ENCODE assay signal across 2 cellular contexts in the genomic region with DNA sequence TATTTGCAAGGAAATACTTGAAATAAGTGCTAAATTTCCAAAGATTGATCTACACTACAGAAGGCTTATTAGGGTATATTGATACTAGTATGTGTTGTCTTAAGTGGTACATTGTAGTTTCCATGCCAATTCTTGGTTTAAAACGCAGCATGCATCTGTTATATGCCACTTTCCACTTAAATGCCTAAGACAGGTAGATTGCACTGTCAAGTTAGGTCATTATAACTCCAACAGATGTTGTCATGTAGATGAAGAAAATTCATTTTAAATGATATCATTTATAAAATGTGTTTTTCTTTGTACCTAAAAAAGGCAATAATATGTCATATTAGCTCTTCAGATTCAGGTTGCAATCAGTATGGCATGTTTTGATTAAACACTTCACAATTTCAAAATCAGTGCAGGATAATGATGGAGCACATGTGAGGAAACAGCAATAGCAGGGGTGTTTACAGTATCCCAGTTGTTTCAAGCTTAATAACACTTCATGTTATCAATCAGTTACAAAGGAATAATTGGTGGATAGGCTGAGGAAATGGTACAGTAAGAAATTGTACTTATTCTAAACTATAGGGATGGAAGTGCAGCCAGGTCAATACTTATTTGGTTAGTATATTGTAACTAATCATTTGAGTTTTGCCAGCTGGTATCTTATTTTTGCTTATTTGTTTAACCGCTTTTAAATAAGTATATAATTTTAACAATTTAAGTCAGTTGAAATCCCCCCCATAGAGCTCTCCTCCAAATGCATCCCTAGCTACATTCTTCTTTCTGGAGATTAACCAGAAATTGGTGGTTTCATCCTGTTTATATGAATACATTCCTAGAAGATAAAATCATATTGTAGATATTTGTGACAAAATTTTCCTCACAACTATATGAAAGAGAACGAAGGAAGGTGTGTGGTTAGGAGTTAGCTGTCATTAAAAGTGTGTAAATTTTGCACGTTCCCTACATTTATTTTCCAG.
TF ChIP-seq lines count a peak whose summit lies in the region.

No MANE protein-coding gene starts in this region.

TF ChIP-seq in IMR-90, 13 proteins besides CTCF, POLR2A, EP300 and RAD21:
- TF ChIP-seq RFX5 (IDR thresholded peaks at IDR 0.05; ENCODE audit: low read depth, low read length) (no peak), CEBPB (IDR thresholded peaks at IDR 0.05; ENCODE audit: low read depth, low read length) (no peak), FOS (IDR thresholded peaks at IDR 0.05; ENCODE audit: low read depth, low read length) (no peak), MAZ (IDR thresholded peaks at IDR 0.05; ENCODE audit: borderline replicate concordance, low read depth, low read length) (no peak), SMC3 (IDR thresholded peaks at IDR 0.05; ENCODE audit: low read depth, low read length) (no peak), RCOR1 (IDR thresholded peaks at IDR 0.05; ENCODE audit: insufficient replicate concordance, low read length) (no peak), CHD1 (IDR thresholded peaks at IDR 0.05; ENCODE audit: low read depth, low read length) (no peak), NFE2L2 (IDR thresholded peaks at IDR 0.05; ENCODE audit: low read depth, low read length) (no peak), BHLHE40 (IDR thresholded peaks at IDR 0.05; ENCODE audit: low read depth, low read length) (no peak), MXI1 (IDR thresholded peaks at IDR 0.05; ENCODE audit: borderline replicate concordance, low read depth, low read length) (no peak), MAFK (IDR thresholded peaks at IDR 0.05; ENCODE audit: low read depth, low read length) (no peak)
- TF ChIP-seq, protein P1, sequence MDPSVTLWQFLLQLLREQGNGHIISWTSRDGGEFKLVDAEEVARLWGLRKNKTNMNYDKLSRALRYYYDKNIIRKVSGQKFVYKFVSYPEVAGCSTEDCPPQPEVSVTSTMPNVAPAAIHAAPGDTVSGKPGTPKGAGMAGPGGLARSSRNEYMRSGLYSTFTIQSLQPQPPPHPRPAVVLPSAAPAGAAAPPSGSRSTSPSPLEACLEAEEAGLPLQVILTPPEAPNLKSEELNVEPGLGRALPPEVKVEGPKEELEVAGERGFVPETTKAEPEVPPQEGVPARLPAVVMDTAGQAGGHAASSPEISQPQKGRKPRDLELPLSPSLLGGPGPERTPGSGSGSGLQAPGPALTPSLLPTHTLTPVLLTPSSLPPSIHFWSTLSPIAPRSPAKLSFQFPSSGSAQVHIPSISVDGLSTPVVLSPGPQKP (IDR thresholded peaks at IDR 0.05; ENCODE audit: borderline replicate concordance, low read depth, low read length) = no peak

TF ChIP-seq in H1, 55 proteins besides CTCF, POLR2A, EP300 and RAD21:
- TF ChIP-seq CTBP2 (IDR thresholded peaks at IDR 0.05; ENCODE audit: borderline replicate concordance, insufficient read depth, insufficient read length, low read length) (no peak), TAF7 (optimal IDR thresholded peaks at IDR 0.05; ENCODE audit: borderline replicate concordance, low read depth, low read length) (no peak), FOSL1 (IDR thresholded peaks at IDR 0.05; ENCODE audit: insufficient read depth, low read depth, low read length) (no peak), NRF1 (IDR thresholded peaks at IDR 0.05; ENCODE audit: low read depth, low read length) (no peak), CHD1 (IDR thresholded peaks at IDR 0.05; ENCODE audit: low read depth, low read length) (no peak), MAFK (IDR thresholded peaks at IDR 0.05; ENCODE audit: low read depth, low read length) (no peak), JUN (IDR thresholded peaks at IDR 0.05; ENCODE audit: low read depth, low read length) (no peak), TAF1 (IDR thresholded peaks at IDR 0.05; ENCODE audit: low read depth, low read length) (no peak), GTF2F1 (IDR thresholded peaks at IDR 0.05; ENCODE audit: borderline replicate concordance, low read depth, low read length) (no peak), JUND (IDR thresholded peaks at IDR 0.05; ENCODE audit: low read length) (no peak), KDM4A (IDR thresholded peaks at IDR 0.05; ENCODE audit: low read depth, low read length, severe bottlenecking) (no peak), NANOG (IDR thresholded peaks at IDR 0.05; ENCODE audit: insufficient read depth, low read depth, low read length, poor library complexity, severe bottlenecking) (no peak), YY1 (IDR thresholded peaks at IDR 0.05; ENCODE audit: low read depth, low read length) (no peak)
- TF ChIP-seq, protein P2, sequence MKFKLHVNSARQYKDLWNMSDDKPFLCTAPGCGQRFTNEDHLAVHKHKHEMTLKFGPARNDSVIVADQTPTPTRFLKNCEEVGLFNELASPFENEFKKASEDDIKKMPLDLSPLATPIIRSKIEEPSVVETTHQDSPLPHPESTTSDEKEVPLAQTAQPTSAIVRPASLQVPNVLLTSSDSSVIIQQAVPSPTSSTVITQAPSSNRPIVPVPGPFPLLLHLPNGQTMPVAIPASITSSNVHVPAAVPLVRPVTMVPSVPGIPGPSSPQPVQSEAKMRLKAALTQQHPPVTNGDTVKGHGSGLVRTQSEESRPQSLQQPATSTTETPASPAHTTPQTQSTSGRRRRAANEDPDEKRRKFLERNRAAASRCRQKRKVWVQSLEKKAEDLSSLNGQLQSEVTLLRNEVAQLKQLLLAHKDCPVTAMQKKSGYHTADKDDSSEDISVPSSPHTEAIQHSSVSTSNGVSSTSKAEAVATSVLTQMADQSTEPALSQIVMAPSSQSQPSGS (IDR thresholded peaks at IDR 0.05; ENCODE audit: low read length) = no peak
